2 cellular contexts compared by ENCODE assay signal in the genomic region with DNA sequence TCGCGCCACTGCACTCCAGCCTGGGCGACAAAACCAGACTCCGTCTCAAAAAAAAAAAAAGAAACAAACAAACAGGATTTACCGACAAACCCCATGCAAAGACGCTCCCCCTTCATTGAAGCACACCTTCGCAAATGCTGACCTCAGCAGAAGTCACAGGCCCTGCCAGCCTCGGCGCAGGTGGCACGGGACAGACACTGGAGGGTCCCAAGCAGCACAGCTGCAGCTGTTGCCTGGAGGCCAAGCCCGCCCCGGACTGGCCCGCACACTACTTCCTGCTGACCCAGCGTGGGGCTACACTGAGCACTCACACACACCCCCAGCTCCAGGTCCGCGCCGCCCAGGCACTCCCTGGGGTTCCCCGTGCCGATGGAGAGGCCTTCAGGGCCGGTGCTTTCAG.
TF ChIP-seq lines count a peak whose summit lies in the region.

No MANE protein-coding gene starts in this region.

TF ChIP-seq in A549, 52 proteins besides CTCF, POLR2A, EP300 and RAD21:
- TF ChIP-seq, protein P1, sequence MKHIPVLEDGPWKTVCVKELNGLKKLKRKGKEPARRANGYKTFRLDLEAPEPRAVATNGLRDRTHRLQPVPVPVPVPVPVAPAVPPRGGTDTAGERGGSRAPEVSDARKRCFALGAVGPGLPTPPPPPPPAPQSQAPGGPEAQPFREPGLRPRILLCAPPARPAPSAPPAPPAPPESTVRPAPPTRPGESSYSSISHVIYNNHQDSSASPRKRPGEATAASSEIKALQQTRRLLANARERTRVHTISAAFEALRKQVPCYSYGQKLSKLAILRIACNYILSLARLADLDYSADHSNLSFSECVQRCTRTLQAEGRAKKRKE (CRISPR knock-in tag; IDR thresholded peaks at IDR 0.05; ENCODE audit: low read depth): no peak
- peak; percentile 93 for TF ChIP-seq MAFK (IDR thresholded peaks at IDR 0.05; ENCODE audit: partially characterized antibody)
- no peak for TF ChIP-seq BHLHE40 (IDR thresholded peaks at IDR 0.05; ENCODE audit: low read depth, low read length)

TF ChIP-seq in K562, 482 proteins besides CTCF, POLR2A, EP300 and RAD21:
- TF ChIP-seq MAFF (IDR thresholded peaks at IDR 0.05; ENCODE audit: low read length) (peak; percentile 68), MAFK (IDR thresholded peaks at IDR 0.05; ENCODE audit: low read length) (peak; percentile 83), ZNF354B (CRISPR knock-in tag; IDR thresholded peaks at IDR 0.05) (no peak), ZNF668 (CRISPR knock-in tag; IDR thresholded peaks at IDR 0.05) (no peak), C11orf30 (IDR thresholded peaks at IDR 0.05; ENCODE audit: low read depth) (peak; percentile 78), WHSC1 (IDR thresholded peaks at IDR 0.05; ENCODE audit: low read length) (no peak), MAFG (tag; conservative IDR thresholded peaks at IDR 0.05) (peak; percentile 73), ZNF316 (IDR thresholded peaks at IDR 0.05) (peak; percentile 91), POLR2G (IDR thresholded peaks at IDR 0.05; ENCODE audit: low read depth, low read length) (0 out of 2 replicates have a peak, but pooled peaks have one; percentile 31), ZNF584 (CRISPR knock-in tag; IDR thresholded peaks at IDR 0.05; ENCODE audit: low read depth) (no peak)
- TF ChIP-seq, protein P2, sequence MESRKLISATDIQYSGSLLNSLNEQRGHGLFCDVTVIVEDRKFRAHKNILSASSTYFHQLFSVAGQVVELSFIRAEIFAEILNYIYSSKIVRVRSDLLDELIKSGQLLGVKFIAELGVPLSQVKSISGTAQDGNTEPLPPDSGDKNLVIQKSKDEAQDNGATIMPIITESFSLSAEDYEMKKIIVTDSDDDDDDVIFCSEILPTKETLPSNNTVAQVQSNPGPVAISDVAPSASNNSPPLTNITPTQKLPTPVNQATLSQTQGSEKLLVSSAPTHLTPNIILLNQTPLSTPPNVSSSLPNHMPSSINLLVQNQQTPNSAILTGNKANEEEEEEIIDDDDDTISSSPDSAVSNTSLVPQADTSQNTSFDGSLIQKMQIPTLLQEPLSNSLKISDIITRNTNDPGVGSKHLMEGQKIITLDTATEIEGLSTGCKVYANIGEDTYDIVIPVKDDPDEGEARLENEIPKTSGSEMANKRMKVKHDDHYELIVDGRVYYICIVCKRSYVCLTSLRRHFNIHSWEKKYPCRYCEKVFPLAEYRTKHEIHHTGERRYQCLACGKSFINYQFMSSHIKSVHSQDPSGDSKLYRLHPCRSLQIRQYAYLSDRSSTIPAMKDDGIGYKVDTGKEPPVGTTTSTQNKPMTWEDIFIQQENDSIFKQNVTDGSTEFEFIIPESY (CRISPR knock-in tag; IDR thresholded peaks at IDR 0.05): 0 out of 2 replicates have a peak, but pooled peaks have one; percentile 16
- TF ChIP-seq, protein P3, sequence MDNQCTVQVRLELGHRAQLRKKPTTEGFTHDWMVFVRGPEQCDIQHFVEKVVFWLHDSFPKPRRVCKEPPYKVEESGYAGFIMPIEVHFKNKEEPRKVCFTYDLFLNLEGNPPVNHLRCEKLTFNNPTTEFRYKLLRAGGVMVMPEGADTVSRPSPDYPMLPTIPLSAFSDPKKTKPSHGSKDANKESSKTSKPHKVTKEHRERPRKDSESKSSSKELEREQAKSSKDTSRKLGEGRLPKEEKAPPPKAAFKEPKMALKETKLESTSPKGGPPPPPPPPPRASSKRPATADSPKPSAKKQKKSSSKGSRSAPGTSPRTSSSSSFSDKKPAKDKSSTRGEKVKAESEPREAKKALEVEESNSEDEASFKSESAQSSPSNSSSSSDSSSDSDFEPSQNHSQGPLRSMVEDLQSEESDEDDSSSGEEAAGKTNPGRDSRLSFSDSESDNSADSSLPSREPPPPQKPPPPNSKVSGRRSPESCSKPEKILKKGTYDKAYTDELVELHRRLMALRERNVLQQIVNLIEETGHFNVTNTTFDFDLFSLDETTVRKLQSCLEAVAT (IDR thresholded peaks at IDR 0.05): peak in 1 of 2 experiments; percentile 77; a peak in 1 of 4 replicates
